ENCODE assay signal across 1 cellular context in genomic region chr11:1832181-1832988, GRCh38.
TF ChIP-seq lines count a peak whose summit lies in the region.

No MANE protein-coding gene starts in this region.

TF ChIP-seq in HepG2, 621 proteins besides CTCF, POLR2A, EP300 and RAD21 (continued from another document and continues in another):
- TF ChIP-seq ZNF496 (CRISPR knock-in tag; IDR thresholded peaks at IDR 0.05; ENCODE audit: insufficient replicate concordance) (no peak), FOXA3 (CRISPR knock-in tag; IDR thresholded peaks at IDR 0.05) (0 out of 2 replicates have a peak, but pooled peaks have one; percentile 8), GTF3A (CRISPR knock-in tag; conservative IDR thresholded peaks at IDR 0.05) (no peak), MTA1 (CRISPR knock-in tag; IDR thresholded peaks at IDR 0.05; ENCODE audit: borderline replicate concordance) (no peak), ZNF720 (CRISPR knock-in tag; IDR thresholded peaks at IDR 0.05) (no peak), ZNF503 (CRISPR knock-in tag; IDR thresholded peaks at IDR 0.05) (no peak), ZBTB39 (CRISPR knock-in tag; IDR thresholded peaks at IDR 0.05) (no peak), ELF1 (CRISPR knock-in tag; IDR thresholded peaks at IDR 0.05) (no peak), HMGXB3 (CRISPR knock-in tag; IDR thresholded peaks at IDR 0.05; ENCODE audit: borderline replicate concordance) (no peak), TARDBP (CRISPR knock-in tag; IDR thresholded peaks at IDR 0.05) (no peak), ZNF34 (CRISPR knock-in tag; IDR thresholded peaks at IDR 0.05; ENCODE audit: borderline replicate concordance) (no peak), NR2F6 (IDR thresholded peaks at IDR 0.05) (no peak), NR2F6 (CRISPR knock-in tag; IDR thresholded peaks at IDR 0.05) (no peak), ZFP37 (CRISPR knock-in tag; IDR thresholded peaks at IDR 0.05; ENCODE audit: borderline replicate concordance) (no peak), STAG1 (CRISPR knock-in tag; IDR thresholded peaks at IDR 0.05) (peak; percentile 71), NR3C1 (CRISPR knock-in tag; IDR thresholded peaks at IDR 0.05) (no peak), NR2C2 (CRISPR knock-in tag; IDR thresholded peaks at IDR 0.05; ENCODE audit: borderline replicate concordance) (no peak), FOXO4 (CRISPR knock-in tag; conservative IDR thresholded peaks at IDR 0.05) (no peak), RERE (CRISPR knock-in tag; IDR thresholded peaks at IDR 0.05; ENCODE audit: low read depth) (no peak), ZNF740 (CRISPR knock-in tag; IDR thresholded peaks at IDR 0.05) (no peak), FOXA1 (IDR thresholded peaks at IDR 0.05) (no peak), FOXA1 (CRISPR knock-in tag; IDR thresholded peaks at IDR 0.05) (no peak), PBX2 (CRISPR knock-in tag; IDR thresholded peaks at IDR 0.05) (no peak), ZNF501 (CRISPR knock-in tag; IDR thresholded peaks at IDR 0.05) (no peak), KLF13 (CRISPR knock-in tag; IDR thresholded peaks at IDR 0.05) (no peak), PRPF4 (IDR thresholded peaks at IDR 0.05; ENCODE audit: low read depth, low read length, poor library complexity, severe bottlenecking) (no peak), TMF1 (CRISPR knock-in tag; IDR thresholded peaks at IDR 0.05; ENCODE audit: low read depth) (no peak), CREB1 (IDR thresholded peaks at IDR 0.05) (no peak), CREB1 (CRISPR knock-in tag; IDR thresholded peaks at IDR 0.05) (no peak), ZNF770 (CRISPR knock-in tag; IDR thresholded peaks at IDR 0.05) (peak; percentile 43; the same call in 1 of the 2 replicates), ARID2 (CRISPR knock-in tag; IDR thresholded peaks at IDR 0.05; ENCODE audit: borderline replicate concordance) (no peak), MLX (CRISPR knock-in tag; IDR thresholded peaks at IDR 0.05) (no peak), MIER3 (CRISPR knock-in tag; IDR thresholded peaks at IDR 0.05; ENCODE audit: borderline replicate concordance) (no peak), BRD4 (CRISPR knock-in tag; IDR thresholded peaks at IDR 0.05) (peak; percentile 38; the same call in 1 of the 2 replicates), HIC2 (CRISPR knock-in tag; IDR thresholded peaks at IDR 0.05; ENCODE audit: low read depth) (no peak), ZNF629 (CRISPR knock-in tag; conservative IDR thresholded peaks at IDR 0.05) (no peak), ATAD3A (CRISPR knock-in tag; IDR thresholded peaks at IDR 0.05) (no peak), MXI1 (IDR thresholded peaks at IDR 0.05; ENCODE audit: borderline replicate concordance, low read depth, low read length) (no peak)
